22 cellular contexts compared by ENCODE assay signal in genomic region chr6:11845664-11846577, GRCh38.
A peak's percentile ranks its signal among the peaks of the same experiment; 100 is the strongest.
DNase-seq lines count a peak whose midpoint lies in the region; ATAC-seq and TF ChIP-seq lines count a peak whose summit lies in the region.
"Had no signal": no experiment of that assay in that cellular context is flagged by ENCODE, and none has a peak within 500 bp of the region (broad histone marks: within the 10 kb centered on the region; RNA-seq: fewer than 3 reads in every experiment).

No MANE protein-coding gene starts in this region.

- 18% methylated on average over 5 of the region's 5 CpGs for WGBS in mammary epithelial cell (ENCODE audit: low coverage, missing lambda C conversion rate)
- WGBS in mesendoderm (ENCODE audit: extremely low coverage, insufficient coverage, low lambda C conversion rate), result no CpG with 5 or more reads among the region's 5 CpGs

- no peaks in the 10 kb centered on the region for H3K79me1 ChIP-seq in mesendoderm (ENCODE audit: low read length)

- no peak overlapping the region for H2AK5ac ChIP-seq in mesendoderm (ENCODE audit: low read length)

- no peaks in the 10 kb centered on the region for H3K4me1 Mint-ChIP-seq in natural killer cell

- H2BK5ac ChIP-seq in mesendoderm (ENCODE audit: low read length), result no peak overlapping the region

- no peak overlapping the region for H3K4me3 Mint-ChIP-seq in natural killer cell
- H3K4me3 Mint-ChIP-seq: CD8-positive, alpha-beta T cell had no signal

- no peak overlapping the region for H2BK15ac ChIP-seq in mesendoderm (replicated peaks; ENCODE audit: low read depth)

- in situ Hi-C loops in mammary epithelial cell (cut with MboI; ENCODE audit: low sequenced_read_pairs in 2 of 2), result no loop called here

- H3K9me3 Mint-ChIP-seq in natural killer cell, result no peaks in the 10 kb centered on the region
- H3K9me3 Mint-ChIP-seq: CD8-positive, alpha-beta T cell had no signal

- H3K4me3 ChIP-seq in mammary epithelial cell (replicated peaks in 1 of 3; ENCODE audit: insufficient read depth in 1 of 3, low read depth in 2 of 3, low read length in 3 of 3) (no peak overlapping the region), breast epithelium (no peak overlapping the region), mesendoderm (ENCODE audit: low read length) (no peak overlapping the region)
- H3K4me3 ChIP-seq: Peyer's patch, SJCRH30 had no signal

- peak; percentile 65 for DNase-seq in mammary epithelial cell
- DNase-seq in breast epithelium (ENCODE audit: low spot score in 2 of 2), result no peak
- peak; percentile 36 for DNase-seq in mesendoderm
- no peak for DNase-seq in NCI-H524 treated with DMSO at 0.1 percent for 48 hours (lab: John Stamatoyannopoulos, UW)
- no peak for DNase-seq in Ammon's horn (ENCODE audit: low spot score)
- DNase-seq in natural killer cell, result no peak
- DNase-seq: C1 segment of cervical spinal cord; CD8-positive, alpha-beta T cell; DMS153; KG1; NCI-H1092; NCI-H1436; NCI-H1930; NCI-H2227 treated with DMSO at 0.1 percent for 48 hours; NCI-H510A; NCI-H774; NK-92 treated with Interleukin-12 subunit alpha and Interleukin-12 subunit beta, amount 100 ng/mL, for 24 hours; Peyer's patch; SJCRH30 had no signal

- H3K79me2 ChIP-seq in mammary epithelial cell (ENCODE audit: insufficient read depth, low read length), result no peaks in the 10 kb centered on the region
- H3K79me2 ChIP-seq in mesendoderm (ENCODE audit: control insufficient read depth, insufficient read depth, low read length), result no peaks in the 10 kb centered on the region

- H3K36me3 Mint-ChIP-seq in natural killer cell, result no peaks in the 10 kb centered on the region
- H3K36me3 Mint-ChIP-seq: CD8-positive, alpha-beta T cell had no signal

- CTCF ChIA-PET in mammary epithelial cell (lab: Charles Lee; ENCODE audit: low non-redundant PET), result no interaction called here

- H3K56ac ChIP-seq in mesendoderm (ENCODE audit: low read length), result no peak overlapping the region

- peaks cover 17% of the 10 kb centered on the region for H3K4me1 ChIP-seq in mammary epithelial cell (ENCODE audit: insufficient read depth, low read length)
- no peaks in the 10 kb centered on the region for H3K4me1 ChIP-seq in breast epithelium
- no peaks in the 10 kb centered on the region for H3K4me1 ChIP-seq in mesendoderm (ENCODE audit: control insufficient read depth, low read depth, low read length)
- H3K4me1 ChIP-seq: Peyer's patch, SJCRH30 had no signal

- H3K23ac ChIP-seq in mesendoderm (ENCODE audit: low read length), result no peak overlapping the region

- H3K27me3 Mint-ChIP-seq in natural killer cell (ENCODE audit: low read depth in 2 of 2), result peaks cover 0 to 6% of the 10 kb centered on the region in 2 donors

- H3K27ac ChIP-seq in mammary epithelial cell (ENCODE audit: insufficient read depth, low read depth, low read length) (no peak overlapping the region), breast epithelium (no peak overlapping the region), mesendoderm (ENCODE audit: low read depth, low read length) (no peak overlapping the region)
- H3K27ac ChIP-seq: 22Rv1, Peyer's patch, SJCRH30 had no signal

- H2AFZ ChIP-seq in mammary epithelial cell (ENCODE audit: low read depth, low read length), result peak overlapping the region; percentile 54

- H3K27ac Mint-ChIP-seq in natural killer cell, result no peak overlapping the region
- H3K27ac Mint-ChIP-seq: CD8-positive, alpha-beta T cell had no signal

- peak; percentile 52 for ATAC-seq in esophagus mucosa
- no peak for ATAC-seq in natural killer cell
- ATAC-seq in HG03175 (IDR thresholded peaks at IDR 0.05; ENCODE audit: unreplicated experiment), result no peak
- ATAC-seq: CD8-positive, alpha-beta T cell had no signal

- BruUV-seq in mammary epithelial cell (replicated peaks; lab: Mats Ljungman, UMichigan), result no TSS peak

- peak overlapping the region; percentile 62 for H3K4me2 ChIP-seq in mammary epithelial cell (ENCODE audit: insufficient read depth, low read depth, low read length)
- no peak overlapping the region for H3K4me2 ChIP-seq in mesendoderm (ENCODE audit: low read length)

- H3K9me3 ChIP-seq in mammary epithelial cell (replicated peaks; ENCODE audit: insufficient read depth, low read length), result no peaks in the 10 kb centered on the region
- H3K9me3 ChIP-seq in breast epithelium, result no peaks in the 10 kb centered on the region
- H3K9me3 ChIP-seq: Peyer's patch, SJCRH30 had no signal

- H3K9ac ChIP-seq in mammary epithelial cell (ENCODE audit: insufficient read depth, low read length) (no peak overlapping the region), mesendoderm (ENCODE audit: low read length) (no peak overlapping the region)

- no peak overlapping the region for H3K4ac ChIP-seq in mesendoderm (ENCODE audit: low read depth, low read length)

- peak in 1 of 2 donors; percentile 11 for TF ChIP-seq CTCF in mammary epithelial cell (conservative IDR thresholded peaks at IDR 0.05 in 1 of 2, IDR thresholded peaks at IDR 0.05 in 1 of 2; ENCODE audit: extremely low read depth in 1 of 2, insufficient read depth in 1 of 2, low read depth in 1 of 2, low read length in 2 of 2)
- no peak for TF ChIP-seq CTCF in breast epithelium (IDR thresholded peaks at IDR 0.05)
- no peak for TF ChIP-seq CTCF in natural killer cell (IDR thresholded peaks at IDR 0.05)

- intact Hi-C loops in mammary epithelial cell (cut with micrococcal nuclease) (no loop called here), breast epithelium (cut with DNase I; ENCODE audit: low total_unique reads) (no loop called here), natural killer cell (cut with micrococcal nuclease) (no loop called here)

- no peaks in the 10 kb centered on the region for H3K27me3 ChIP-seq in mammary epithelial cell (ENCODE audit: insufficient read depth, low read length)
- no peaks in the 10 kb centered on the region for H3K27me3 ChIP-seq in breast epithelium
- H3K27me3 ChIP-seq in mesendoderm (ENCODE audit: insufficient read depth, low read length, poor library complexity), result no peaks in the 10 kb centered on the region
- H3K27me3 ChIP-seq: Peyer's patch, SJCRH30 had no signal

- no peak overlapping the region for H4K8ac ChIP-seq in mesendoderm (ENCODE audit: low read depth, low read length)

- no peak overlapping the region for H3K18ac ChIP-seq in mesendoderm (ENCODE audit: low read length)

- dilution Hi-C loops in mammary epithelial cell (cut with HindIII; ENCODE audit: low sequenced_read_pairs), result loop anchor here (5.0 kb wide), 1 partner anchor 34 kb away; no protein-coding TSS in a partner anchor

- H4K20me1 ChIP-seq in mammary epithelial cell (ENCODE audit: insufficient read depth, low read length), result no peaks in the 10 kb centered on the region

- H2BK120ac ChIP-seq in mesendoderm (ENCODE audit: low read depth, low read length), result no peak overlapping the region

- TF ChIP-seq POLR2A in breast epithelium (IDR thresholded peaks at IDR 0.05), result no peak

- H3K36me3 ChIP-seq in mammary epithelial cell (ENCODE audit: insufficient read depth, low read length) (no peaks in the 10 kb centered on the region), breast epithelium (no peaks in the 10 kb centered on the region), mesendoderm (ENCODE audit: control insufficient read depth, insufficient read depth, low read length) (no peaks in the 10 kb centered on the region)
- H3K36me3 ChIP-seq: Peyer's patch, SJCRH30 had no signal

- no peak overlapping the region for H4K5ac ChIP-seq in mesendoderm (ENCODE audit: low read length)

Comparison
In these comparisons a context has a peak if more than half of its experiments do, and no peak if none do; other contexts are left out.
1. DNase-seq: peak in mammary epithelial cell (single experiment) and mesendoderm (single experiment); none in breast epithelium (0 of 2), NCI-H524 treated with DMSO at 0.1 percent for 48 hours (single experiment), Ammon's horn (single experiment) and natural killer cell (single experiment).